ENCODE assay signal across 9 cellular contexts in the genomic region with DNA sequence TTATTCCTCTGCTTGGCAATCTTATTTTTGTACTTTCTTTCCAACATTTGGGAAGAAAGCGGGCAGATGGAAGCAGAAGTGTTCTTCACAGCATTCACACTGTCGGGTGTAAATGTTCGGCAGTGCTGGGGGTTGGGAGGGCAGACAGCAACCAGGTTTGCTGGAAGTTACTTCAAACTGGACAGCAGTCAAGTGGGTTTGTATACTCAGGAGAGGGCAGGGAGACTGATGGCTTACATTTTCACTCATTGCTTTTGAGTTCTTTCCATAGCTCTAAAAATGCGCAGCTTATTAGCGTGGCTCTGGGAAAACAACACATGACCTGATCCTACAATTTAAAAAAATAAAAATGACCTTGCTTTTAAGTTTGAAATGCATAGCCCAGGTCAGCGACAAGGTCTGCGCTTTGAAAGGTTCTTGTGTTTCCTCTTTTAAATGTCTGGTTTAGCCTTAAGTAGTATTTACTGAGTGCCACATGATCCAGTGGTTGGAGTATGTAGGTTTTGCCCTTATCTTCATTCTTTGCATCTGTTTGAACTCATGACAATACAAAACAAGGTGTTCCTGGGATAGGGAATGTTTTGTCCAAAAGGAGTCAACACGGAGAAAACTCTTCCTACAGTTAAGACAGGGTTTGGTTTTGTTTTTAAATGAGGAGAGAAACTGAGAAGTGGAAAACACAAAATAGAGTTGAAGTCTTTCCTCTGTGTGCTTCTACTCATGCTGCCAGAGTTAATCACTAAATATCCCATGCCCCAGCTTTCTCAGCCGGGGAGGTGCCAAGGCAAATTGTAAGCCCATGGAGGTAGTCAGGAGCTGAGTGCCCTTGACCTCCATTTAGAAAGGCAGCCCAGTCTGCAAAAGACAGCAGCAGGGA.
DNase-seq lines count a peak whose midpoint lies in the region; ATAC-seq and TF ChIP-seq lines count a peak whose summit lies in the region.
"Had no signal": no experiment of that assay in that cellular context is flagged by ENCODE, and none has a peak within 500 bp of the region (broad histone marks: within the 10 kb centered on the region; RNA-seq: fewer than 3 reads in every experiment).

No MANE protein-coding gene starts in this region.

- intact Hi-C loops in heart right ventricle (cut with DNase I): loop anchor here in 3 of 10 donors (2.0 to 10.0 kb wide), 3 partner anchors 38 to 94 kb away; no protein-coding TSS in a partner anchor

- H3K9me3 Mint-ChIP-seq in HFFc6: no peaks in the 10 kb centered on the region
- no peaks in the 10 kb centered on the region for H3K9me3 Mint-ChIP-seq in activated CD4-positive, alpha-beta memory T cell treated with anti-CD3 and anti-CD28 coated beads, Interleukin-2, amount 10 ng/mL, durations not matched to agents 7 days and 5 days

- peaks cover 74% of the 10 kb centered on the region for H3K4me1 Mint-ChIP-seq in HFFc6 (ENCODE audit: low read depth)
- H3K4me1 Mint-ChIP-seq in activated CD4-positive, alpha-beta memory T cell treated with anti-CD3 and anti-CD28 coated beads, Interleukin-2, amount 10 ng/mL, durations not matched to agents 7 days and 5 days: peaks cover 17% of the 10 kb centered on the region

- peak overlapping the region; percentile 90 for H3K4me3 Mint-ChIP-seq in HFFc6
- H3K4me3 Mint-ChIP-seq in activated CD4-positive, alpha-beta memory T cell treated with anti-CD3 and anti-CD28 coated beads, Interleukin-2, amount 10 ng/mL, durations not matched to agents 7 days and 5 days: no peak overlapping the region
- H3K4me3 Mint-ChIP-seq: activated CD8-positive, alpha-beta memory T cell treated with anti-CD3 and anti-CD28 coated beads, Interleukin-2, amount 10 ng/mL, durations not matched to agents 7 days and 5 days had no signal

- peaks cover 10 to 59% (median 42%) of the 10 kb centered on the region in 9 donors for H3K4me1 ChIP-seq in heart right ventricle

- POLR2A ChIA-PET in activated CD4-positive, alpha-beta memory T cell treated with anti-CD3 and anti-CD28 coated beads, Interleukin-2, amount 10 ng/mL, durations not matched to agents 7 days and 5 days (lab: Charles Lee): no interaction called here

- H3K27ac ChIP-seq in heart right ventricle (peak overlapping the region in 9 of 10 donors; percentile 40 to 78 (median 62)), WERI-Rb-1 (no peak overlapping the region)

- H3K36me3 ChIP-seq in heart right ventricle: peaks cover 0 to 39% (median 23%) of the 10 kb centered on the region in 9 donors
- H3K36me3 ChIP-seq in WERI-Rb-1: peaks cover 32% of the 10 kb centered on the region

- H3K27me3 Mint-ChIP-seq in HFFc6 (ENCODE audit: insufficient read depth): no peaks in the 10 kb centered on the region; the same call in 1 of the 2 replicates
- peaks cover 5% of the 10 kb centered on the region for H3K27me3 Mint-ChIP-seq in activated CD4-positive, alpha-beta memory T cell treated with anti-CD3 and anti-CD28 coated beads, Interleukin-2, amount 10 ng/mL, durations not matched to agents 7 days and 5 days

- H3K36me3 Mint-ChIP-seq in HFFc6 (ENCODE audit: low read depth): peaks cover 37% of the 10 kb centered on the region
- peaks cover 25% of the 10 kb centered on the region for H3K36me3 Mint-ChIP-seq in activated CD4-positive, alpha-beta memory T cell treated with anti-CD3 and anti-CD28 coated beads, Interleukin-2, amount 10 ng/mL, durations not matched to agents 7 days and 5 days (ENCODE audit: low read depth)
- H3K36me3 Mint-ChIP-seq: activated CD8-positive, alpha-beta memory T cell treated with anti-CD3 and anti-CD28 coated beads, Interleukin-2, amount 10 ng/mL, durations not matched to agents 7 days and 5 days had no signal

- 60 to 62% methylated on average over 9 of the region's 9 CpGs for WGBS in heart right ventricle, 2 donors

- peak overlapping the region in 6 of 10 donors; percentile 3 to 38 (median 14) for H3K4me3 ChIP-seq in heart right ventricle
- H3K4me3 ChIP-seq in retinal pigment epithelial cell (ENCODE audit: low read length): peak overlapping the region; percentile 38
- H3K4me3 ChIP-seq in WERI-Rb-1 (ENCODE audit: low read depth, low read length): no peak overlapping the region

- TF ChIP-seq CTCF in HFFc6 (IDR thresholded peaks at IDR 0.05) (no peak), heart right ventricle (IDR thresholded peaks at IDR 0.05) (no peak), retinal pigment epithelial cell (conservative IDR thresholded peaks at IDR 0.05; ENCODE audit: low read depth, low read length) (no peak), WERI-Rb-1 (IDR thresholded peaks at IDR 0.05; ENCODE audit: low read depth, low read length) (no peak)

- CTCF ChIA-PET in activated CD4-positive, alpha-beta memory T cell treated with anti-CD3 and anti-CD28 coated beads, Interleukin-2, amount 10 ng/mL, durations not matched to agents 7 days and 5 days (lab: Charles Lee): no interaction called here

- no peak for DNase-seq in HFFc6
- DNase-seq in amniotic epithelial cell (ENCODE audit: low read depth): peak; percentile 56
- no peak for DNase-seq in heart right ventricle
- no peak for DNase-seq in retinal pigment epithelial cell (ENCODE audit: low read depth)
- no peak for DNase-seq in NCI-H345 (lab: John Stamatoyannopoulos, UW)
- DNase-seq in HT-29 (ENCODE audit: low spot score): no peak
- no peak for DNase-seq in activated CD4-positive, alpha-beta memory T cell treated with anti-CD3 and anti-CD28 coated beads, Interleukin-2, amount 10 ng/mL, durations not matched to agents 7 days and 5 days
- no peak for DNase-seq in WERI-Rb-1
- DNase-seq: activated CD8-positive, alpha-beta memory T cell treated with anti-CD3 and anti-CD28 coated beads, Interleukin-2, amount 10 ng/mL, durations not matched to agents 7 days and 5 days had no signal

- H3K9me3 ChIP-seq in heart right ventricle (no peaks in the 10 kb centered on the region), WERI-Rb-1 (ENCODE audit: severe bottlenecking) (no peaks in the 10 kb centered on the region)

- H3K27ac Mint-ChIP-seq in HFFc6: peak overlapping the region; percentile 79
- H3K27ac Mint-ChIP-seq in activated CD4-positive, alpha-beta memory T cell treated with anti-CD3 and anti-CD28 coated beads, Interleukin-2, amount 10 ng/mL, durations not matched to agents 7 days and 5 days: no peak overlapping the region
- H3K27ac Mint-ChIP-seq: activated CD8-positive, alpha-beta memory T cell treated with anti-CD3 and anti-CD28 coated beads, Interleukin-2, amount 10 ng/mL, durations not matched to agents 7 days and 5 days had no signal

- peak; percentile 19 to 62 (median 42) for ATAC-seq in heart right ventricle
- ATAC-seq: activated CD8-positive, alpha-beta memory T cell treated with anti-CD3 and anti-CD28 coated beads, Interleukin-2, amount 10 ng/mL, durations not matched to agents 7 days and 5 days had no signal

- H3K27me3 ChIP-seq in heart right ventricle (no peaks in the 10 kb centered on the region), WERI-Rb-1 (ENCODE audit: insufficient read depth, low read depth, severe bottlenecking) (no peaks in the 10 kb centered on the region)
